33 cellular contexts compared by ENCODE assay signal in the genomic region with DNA sequence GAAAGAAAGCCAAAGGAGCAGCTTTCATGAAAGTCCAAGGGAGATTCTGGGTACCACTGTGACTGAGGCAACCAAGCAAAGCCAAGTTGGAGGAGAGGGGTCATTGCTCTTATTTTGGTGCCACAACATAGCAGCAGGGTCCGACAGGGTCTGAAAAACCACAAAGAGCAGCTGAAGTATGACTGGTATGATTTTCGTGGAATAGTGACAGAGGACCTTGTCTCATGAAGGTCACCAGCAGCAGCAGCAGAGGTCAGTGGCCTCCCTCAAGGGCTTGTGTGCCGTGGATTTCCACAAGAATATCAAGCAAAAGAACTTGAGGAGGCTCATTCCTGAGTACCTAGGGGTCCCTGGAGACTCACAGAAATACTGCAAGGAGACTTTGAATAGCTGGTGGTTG.
"Had no signal": no experiment of that assay in that cellular context is flagged by ENCODE, and none has a peak within 500 bp of the region (broad histone marks: within the 10 kb centered on the region; RNA-seq: fewer than 3 reads in every experiment).

No MANE protein-coding gene starts in this region.

- H3K27me3 Mint-ChIP-seq: activated CD4-positive, alpha-beta memory T cell treated with anti-CD3 and anti-CD28 coated beads for 36 hours; activated CD4-positive, alpha-beta T cell treated with anti-CD3 and anti-CD28 coated beads, Interleukin-2, amount 10 ng/mL, durations not matched to agents 24 days and 14 days; activated naive CD8-positive, alpha-beta T cell treated with anti-CD3 and anti-CD28 coated beads for 36 hours; activated T-helper 17 cell treated with anti-CD3 and anti-CD28 coated beads, Interleukin-2, amount 50 U/mL, for 72 hours; brain had no signal

- H3K9me3 Mint-ChIP-seq: activated B cell treated with CpG ODN at 0.5 μM for 24 hours; activated naive CD8-positive, alpha-beta T cell treated with anti-CD3 and anti-CD28 coated beads for 36 hours; activated T-helper 1 cell treated with anti-CD3 and anti-CD28 coated beads, Interleukin-12 subunit alpha, Interleukin-12 subunit beta, Interleukin-2, Interleukin-4 antibody, amounts not matched to agents 30 ng/mL and 10 ng/mL and 1 ng/mL, durations not matched to agents 14 hours and 24 hours and 36 hours; T-helper 2 cell treated with Interferon-gamma antibody and Interleukin-4, amounts not matched to agents 5 μg/mL and 100 μg/mL, for 36 hours had no signal

- H3K4me1 ChIP-seq: adrenal gland had no signal

- DNase-seq: activated B cell treated with CpG ODN at 0.5 μM for 24 hours; activated CD4-positive, alpha-beta memory T cell treated with anti-CD3 and anti-CD28 coated beads for 36 hours; activated CD4-positive, alpha-beta T cell treated with anti-CD3 and anti-CD28 coated beads for 4 hours; activated CD4-positive, alpha-beta T cell treated with anti-CD3 and anti-CD28 coated beads, Interleukin-2, amount 10 ng/mL, durations not matched to agents 24 days and 14 days; activated CD4-positive, alpha-beta T cell treated with anti-CD3 and anti-CD28 coated beads, Interleukin-2, amount 50 U/mL, for 1 hour; activated CD4-positive, alpha-beta T cell treated with anti-CD3 and anti-CD28 coated beads, Interleukin-2, amount 50 U/mL, for 4 hours; activated CD4-positive, CD25-positive, alpha-beta regulatory T cell treated with anti-CD3 and anti-CD28 coated beads, Interleukin-2, amount 50 U/mL, for 72 hours; activated CD8-positive, alpha-beta memory T cell treated with anti-CD3 and anti-CD28 coated beads, Interleukin-2, amount 50 U/mL, for 4 hours; activated effector memory CD4-positive, alpha-beta T cell treated with anti-CD3 and anti-CD28 coated beads, Interleukin-2, amount 50 U/mL, for 16 hours; activated gamma-delta T cell treated with Interleukin-2 at 50 U/mL for 16 hours; activated naive CD4-positive, alpha-beta T cell; activated naive CD4-positive, alpha-beta T cell treated with anti-CD3 and anti-CD28 coated beads for 36 hours; activated naive CD4-positive, alpha-beta T cell treated with anti-CD3 and anti-CD28 coated beads, Interleukin-2, amount 50 U/mL, for 16 hours; activated naive CD8-positive, alpha-beta T cell treated with anti-CD3 and anti-CD28 coated beads for 36 hours; activated T-cell treated with anti-CD3 and anti-CD28 coated beads for 4 hours; activated T-cell treated with anti-CD3 and anti-CD28 coated beads, Interleukin-2, amount 50 U/mL, for 1 hour; activated T-cell treated with anti-CD3 and anti-CD28 coated beads, Interleukin-2, amount 50 U/mL, for 4 hours; activated T-cell treated with anti-CD3 and anti-CD28 coated beads, Interleukin-2, amount 50 U/mL, for 72 hours; adrenal gland; amniotic stem cell; aorta; caudate nucleus; T-helper 1 cell; T-helper 2 cell; T-helper 9 cell had no signal

- H3K36me3 ChIP-seq: adrenal gland, cardiac muscle cell had no signal

- H3K27me3 ChIP-seq: adrenal gland, cardiac muscle cell had no signal

- H3K27ac ChIP-seq: adrenal gland, cardiac muscle cell, VCaP had no signal

- H3K4me3 Mint-ChIP-seq: activated B cell treated with CpG ODN at 0.5 μM for 24 hours; activated CD4-positive, alpha-beta memory T cell treated with anti-CD3 and anti-CD28 coated beads for 36 hours; activated CD4-positive, alpha-beta T cell treated with anti-CD3 and anti-CD28 coated beads, Interleukin-2, amount 10 ng/mL, durations not matched to agents 24 days and 14 days; activated naive CD4-positive, alpha-beta T cell treated with anti-CD3 and anti-CD28 coated beads for 36 hours; activated naive CD8-positive, alpha-beta T cell treated with anti-CD3 and anti-CD28 coated beads for 36 hours; activated T-cell treated with anti-CD3 and anti-CD28 coated beads, Interleukin-2, amount 50 U/mL, for 4 hours; activated T-cell treated with anti-CD3 and anti-CD28 coated beads, Interleukin-2, amount 50 U/mL, for 72 hours; activated T-helper 1 cell treated with anti-CD3 and anti-CD28 coated beads, Interleukin-12 subunit alpha, Interleukin-12 subunit beta, Interleukin-2, Interleukin-4 antibody, amounts not matched to agents 30 ng/mL and 10 ng/mL and 1 ng/mL, durations not matched to agents 14 hours and 24 hours and 36 hours; activated T-helper 17 cell treated with anti-CD3 and anti-CD28 coated beads, Interleukin-2, amount 50 U/mL, for 72 hours; brain; T-helper 1 cell treated with Interleukin-12 subunit alpha and Interleukin-12 subunit beta and Interleukin-4 antibody, amounts not matched to agents 30 μg/mL and 1 μg/mL, for 36 hours; T-helper 2 cell treated with Interferon-gamma antibody and Interleukin-4, amounts not matched to agents 5 μg/mL and 100 μg/mL, for 36 hours had no signal

- H3K36me3 Mint-ChIP-seq: activated CD4-positive, alpha-beta memory T cell treated with anti-CD3 and anti-CD28 coated beads for 36 hours; activated naive CD8-positive, alpha-beta T cell treated with anti-CD3 and anti-CD28 coated beads for 36 hours; brain had no signal

- H3K27ac Mint-ChIP-seq: activated B cell treated with CpG ODN at 0.5 μM for 24 hours; activated CD4-positive, alpha-beta memory T cell treated with anti-CD3 and anti-CD28 coated beads for 36 hours; activated CD4-positive, alpha-beta T cell treated with anti-CD3 and anti-CD28 coated beads, Interleukin-2, amount 10 ng/mL, durations not matched to agents 24 days and 14 days; activated naive CD4-positive, alpha-beta T cell treated with anti-CD3 and anti-CD28 coated beads for 36 hours; activated naive CD8-positive, alpha-beta T cell treated with anti-CD3 and anti-CD28 coated beads for 36 hours; activated T-cell treated with anti-CD3 and anti-CD28 coated beads, Interleukin-2, amount 50 U/mL, for 72 hours; activated T-helper 1 cell treated with anti-CD3 and anti-CD28 coated beads, Interleukin-12 subunit alpha, Interleukin-12 subunit beta, Interleukin-2, Interleukin-4 antibody, amounts not matched to agents 30 ng/mL and 10 ng/mL and 1 ng/mL, durations not matched to agents 14 hours and 24 hours and 36 hours; activated T-helper 17 cell treated with anti-CD3 and anti-CD28 coated beads, Interleukin-2, amount 50 U/mL, for 72 hours; brain; T-helper 1 cell treated with Interleukin-12 subunit alpha and Interleukin-12 subunit beta and Interleukin-4 antibody, amounts not matched to agents 30 μg/mL and 1 μg/mL, for 36 hours; T-helper 2 cell treated with Interferon-gamma antibody and Interleukin-4, amounts not matched to agents 5 μg/mL and 100 μg/mL, for 36 hours had no signal

- H3K4me1 Mint-ChIP-seq: activated B cell treated with CpG ODN at 0.5 μM for 24 hours; activated CD4-positive, alpha-beta T cell treated with anti-CD3 and anti-CD28 coated beads, Interleukin-2, amount 10 ng/mL, durations not matched to agents 24 days and 14 days; activated naive CD8-positive, alpha-beta T cell treated with anti-CD3 and anti-CD28 coated beads for 36 hours; activated T-helper 17 cell treated with anti-CD3 and anti-CD28 coated beads, Interleukin-2, amount 50 U/mL, for 72 hours had no signal

- H3K4me3 ChIP-seq: adrenal gland, cardiac muscle cell had no signal

- H3K9me3 ChIP-seq: adrenal gland had no signal

- ATAC-seq: activated naive CD4-positive, alpha-beta T cell treated with anti-CD3 and anti-CD28 coated beads, Interleukin-2, amount 50 U/mL, for 72 hours; activated T-cell treated with anti-CD3 and anti-CD28 coated beads, Interleukin-2, amount 50 U/mL, for 4 hours; activated T-cell treated with anti-CD3 and anti-CD28 coated beads, Interleukin-2, amount 50 U/mL, for 72 hours; activated T-helper 17 cell treated with anti-CD3 and anti-CD28 coated beads, Interleukin-2, amount 50 U/mL, for 72 hours had no signal
